In the genomic region with DNA sequence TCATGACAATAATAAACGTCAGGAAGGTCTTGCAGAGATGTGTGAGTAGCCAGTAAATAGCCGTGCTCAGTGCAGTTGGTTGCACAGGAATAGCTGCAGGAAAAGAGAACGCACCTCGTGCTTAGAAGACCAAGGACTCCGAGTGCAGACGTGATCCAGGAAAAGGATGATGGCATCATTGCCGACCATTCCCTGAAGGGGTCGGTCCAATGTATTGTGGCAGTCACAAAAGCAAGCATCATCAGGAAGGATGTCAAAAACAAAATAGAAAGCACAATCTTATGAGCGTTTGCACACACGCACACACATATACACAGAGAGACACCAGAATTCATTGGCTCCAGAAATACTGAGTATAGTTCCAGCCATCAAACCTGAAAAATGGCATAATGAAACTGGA, we compare ENCODE assay signal across 26 cellular contexts.
"Had no signal": no experiment of that assay in that cellular context is flagged by ENCODE, and none has a peak within 500 bp of the region (broad histone marks: within the 10 kb centered on the region; RNA-seq: fewer than 3 reads in every experiment).

No MANE protein-coding gene starts in this region.

- DNase-seq: activated CD4-positive, alpha-beta T cell treated with anti-CD3 and anti-CD28 coated beads for 48 hours; activated CD4-positive, alpha-beta T cell treated with anti-CD3 and anti-CD28 coated beads, Interleukin-2, amount 50 U/mL, for 4 hours; activated CD4-positive, CD25-positive, alpha-beta regulatory T cell treated with anti-CD3 and anti-CD28 coated beads, Interleukin-2, amount 50 U/mL, for 72 hours; activated CD8-positive, alpha-beta memory T cell treated with anti-CD3 and anti-CD28 coated beads, Interleukin-2, amount 10 ng/mL, durations not matched to agents 7 days and 5 days; activated CD8-positive, alpha-beta T cell treated with anti-CD3 and anti-CD28 coated beads, Interleukin-2, amount 10 ng/mL, durations not matched to agents 7 days and 5 days; activated effector memory CD4-positive, alpha-beta T cell treated with anti-CD3 and anti-CD28 coated beads, Interleukin-2, amount 50 U/mL, for 16 hours; activated naive CD4-positive, alpha-beta T cell treated with Interleukin-2 at 50 U/mL for 16 hours; activated naive CD8-positive, alpha-beta T cell treated with anti-CD3 and anti-CD28 coated beads, Interleukin-2, amount 50 U/mL, for 24 hours; activated T-cell treated with anti-CD3 and anti-CD28 coated beads, Interleukin-2, amount 50 U/mL, for 24 hours; amniotic stem cell; body of pancreas; MG63; NCI-H1105; NCI-H1436; NCI-H187 treated with DMSO at 0.1 percent for 48 hours; NCI-H2171; NCI-H2227 treated with DMSO at 0.1 percent for 48 hours; NCI-H446 treated with DMSO at 0.1 percent for 48 hours; NCI-H524 treated with DMSO at 0.1 percent for 48 hours; NCI-H748 treated with DMSO at 0.1 percent for 48 hours; Peyer's patch; SHP77 treated with DMSO at 0.1 percent for 48 hours had no signal

- H3K4me3 ChIP-seq: ascending aorta, body of pancreas, MG63, Peyer's patch had no signal

- H3K36me3 ChIP-seq: ascending aorta, MG63, Peyer's patch had no signal

- H3K9me3 ChIP-seq: ascending aorta, body of pancreas, MG63, Peyer's patch had no signal

- ATAC-seq: activated CD8-positive, alpha-beta memory T cell treated with anti-CD3 and anti-CD28 coated beads, Interleukin-2, amount 10 ng/mL, durations not matched to agents 7 days and 5 days; activated CD8-positive, alpha-beta T cell treated with anti-CD3 and anti-CD28 coated beads, Interleukin-2, amount 10 ng/mL, durations not matched to agents 7 days and 5 days; activated naive CD4-positive, alpha-beta T cell treated with anti-CD3 and anti-CD28 coated beads, Interleukin-2, amount 50 U/mL, for 72 hours; activated naive CD8-positive, alpha-beta T cell treated with anti-CD3 and anti-CD28 coated beads, Interleukin-2, amount 50 U/mL, for 24 hours; body of pancreas; WTC11 had no signal

- H3K27ac ChIP-seq: ascending aorta, body of pancreas, Peyer's patch, RWPE1 had no signal

- H3K27me3 ChIP-seq: ascending aorta, body of pancreas, MG63, Peyer's patch had no signal
